Comparison of ENCODE assay signal across 8 cellular contexts in genomic region chr1:98048234-98048633, GRCh38.
DNase-seq lines count a peak whose midpoint lies in the region; ATAC-seq and TF ChIP-seq lines count a peak whose summit lies in the region.

No MANE protein-coding gene starts in this region.

- DNase-seq in GM10248 (ENCODE audit: extremely low spot score) (peak; percentile 61), Panc1 (ENCODE audit: low read depth, low spot score) (no peak), glomerular visceral epithelial cell (ENCODE audit: extremely low spot score) (peak; percentile 78), occipital lobe (lab: John Stamatoyannopoulos, UW) (peak; percentile 63), tibial artery (peak; percentile 73 to 84)
- DNase-seq in activated gamma-delta T cell treated with anti-CD3 and anti-CD28 coated beads, Interleukin-2, amount 50 U/mL, for 16 hours (ENCODE audit: low read depth) = peak; percentile 42

- H3K9me3 ChIP-seq in Panc1 (ENCODE audit: control insufficient read depth, insufficient read depth, low read depth, low read length) (no peaks in the 10 kb centered on the region), tibial artery (no peaks in the 10 kb centered on the region)

- no peaks in the 10 kb centered on the region for H3K27me3 ChIP-seq in Panc1 (ENCODE audit: control insufficient read depth, insufficient read depth, low read length)
- H3K27me3 ChIP-seq in tibial artery = peaks cover 4 to 86% of the 10 kb centered on the region in 2 donors

- H3K27ac ChIP-seq in Panc1 (ENCODE audit: low read length) (no peak overlapping the region), tibial artery (no peak overlapping the region)

- ATAC-seq in HG03108 (IDR thresholded peaks at IDR 0.05; ENCODE audit: unreplicated experiment) = peak; percentile 64
- ATAC-seq in Panc1 = peak; percentile 79
- no peak for ATAC-seq in HG03175 (IDR thresholded peaks at IDR 0.05; ENCODE audit: unreplicated experiment)

- intact Hi-C loops in Panc1 (cut with micrococcal nuclease; ENCODE audit: unreplicated experiment) (no loop called here), tibial artery (cut with DNase I; ENCODE audit: low total_unique reads) (no loop called here)

- CTCF ChIA-PET in GM10248 (lab: Yijun Ruan, JAX) (interaction anchor here (0.5 to 1.6 kb wide), 6 partner anchors 35 to 1084 kb away, joined by 3 to 6 read pairs (median 3); no protein-coding TSS in a partner anchor), Panc1 (lab: Charles Lee) (no interaction called here)

- in situ Hi-C loops in Panc1 (cut with HindIII; ENCODE audit: low pct_unique_long_range_greater_than_20kb, low sequenced_read_pairs) = no loop called here

- POLR2A ChIA-PET in GM10248 (lab: Yijun Ruan, JAX) = no interaction called here
- POLR2A ChIA-PET in Panc1 (lab: Charles Lee) = no interaction called here

- no peak for TF ChIP-seq CTCF in GM10248 (IDR thresholded peaks at IDR 0.05; ENCODE audit: control extremely low read depth, extremely low read depth, low read depth, missing control alignments)
- TF ChIP-seq CTCF in Panc1 (IDR thresholded peaks at IDR 0.05) = no peak
- TF ChIP-seq CTCF in tibial artery (IDR thresholded peaks at IDR 0.05) = no peak

- H3K36me3 ChIP-seq in Panc1 (ENCODE audit: control insufficient read depth, insufficient read depth, low read length) = no peaks in the 10 kb centered on the region
- no peaks in the 10 kb centered on the region for H3K36me3 ChIP-seq in tibial artery

- H3K4me1 ChIP-seq in Panc1 (ENCODE audit: control insufficient read depth, insufficient read depth, low read length) = no peaks in the 10 kb centered on the region
- peaks cover 0 to 32% (median 18%) of the 10 kb centered on the region in 4 donors for H3K4me1 ChIP-seq in tibial artery

- H3K4me3 ChIP-seq in Panc1 (ENCODE audit: low read depth in 2 of 2, low read length in 2 of 2) (peak overlapping the region; percentile 39 to 66), tibial artery (no peak overlapping the region)

- no TSS peak for BruUV-seq in Panc1 (replicated peaks; lab: Mats Ljungman, UMichigan)

Comparison
In these comparisons a context has a peak if more than half of its experiments do, and no peak if none do; other contexts are left out.
1. H3K4me3 ChIP-seq: peak in Panc1 (2 of 2); none in tibial artery (0 of 2).